ENCODE assay signal across 7 cellular contexts in the genomic region with DNA sequence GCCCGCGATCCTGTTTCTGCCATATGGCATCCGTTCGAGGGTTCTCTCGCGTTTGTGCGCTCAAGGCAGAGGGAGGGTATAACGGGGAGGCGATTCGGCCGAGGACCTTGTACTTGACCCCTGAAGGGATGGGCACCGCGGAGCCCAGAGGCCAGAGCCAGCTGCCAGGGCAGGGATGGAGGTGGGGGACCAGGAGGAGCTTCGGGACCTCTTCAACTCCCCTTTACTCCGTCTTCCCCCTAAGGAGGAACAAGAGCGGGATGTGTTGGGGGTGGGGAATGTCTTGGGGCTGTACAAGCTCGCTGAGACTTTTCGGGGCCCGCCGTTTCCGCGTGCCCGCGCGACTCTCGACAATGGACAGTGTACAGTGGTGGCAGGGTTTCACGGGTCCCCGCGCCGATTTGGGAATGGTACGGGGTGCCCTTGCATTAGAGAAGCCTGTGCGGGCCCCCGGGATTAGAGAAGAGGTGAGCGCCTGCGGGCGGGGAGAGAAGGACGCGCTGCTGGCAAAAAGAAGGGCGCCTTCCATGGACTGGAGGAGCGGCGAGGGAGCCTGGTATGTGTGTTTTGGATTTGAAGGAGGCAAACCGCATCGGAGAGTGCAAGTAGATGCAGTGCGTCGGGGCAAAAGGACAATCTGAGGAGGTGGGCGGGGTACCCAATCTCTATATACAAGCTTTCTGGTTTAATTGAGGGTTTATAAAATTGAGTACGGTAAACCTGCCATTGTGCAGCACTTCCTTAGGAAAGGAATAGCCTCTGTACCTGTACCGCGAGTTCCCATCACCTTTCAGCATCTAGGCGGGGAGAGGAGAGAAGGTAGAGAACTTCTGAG. TPM values are rescaled to one million over a fixed set of nuclear protein-coding genes. Genes with fewer than 3 reads are reported as not detected.
DNase-seq lines count a peak whose midpoint lies in the region; ATAC-seq and TF ChIP-seq lines count a peak whose summit lies in the region.

No MANE protein-coding gene starts in this region.

- no peaks in the 10 kb centered on the region for H3K9me3 ChIP-seq in mesodermal cell (ENCODE audit: control insufficient read depth, low read length)
- H3K9me3 ChIP-seq in upper lobe of right lung, result no peaks in the 10 kb centered on the region

- H3K4me1 ChIP-seq in mesodermal cell (ENCODE audit: control insufficient read depth, insufficient read depth, low read length, poor library complexity, severe bottlenecking) (peaks cover 3% of the 10 kb centered on the region), upper lobe of right lung (peaks cover 8% of the 10 kb centered on the region)

- H3K27me3 ChIP-seq in upper lobe of right lung, result peaks cover 26% of the 10 kb centered on the region

- TF ChIP-seq CTCF in upper lobe of right lung (IDR thresholded peaks at IDR 0.05), result no peak

- H3K36me3 ChIP-seq in mesodermal cell (ENCODE audit: control insufficient read depth, insufficient read depth, low read length), result no peaks in the 10 kb centered on the region
- H3K36me3 ChIP-seq in upper lobe of right lung, result no peaks in the 10 kb centered on the region

- DNase-seq in GM03348 (ENCODE audit: low spot score) (peak; percentile 13), NCI-H1105 (lab: John Stamatoyannopoulos, UW) (peak; percentile 26), cerebellar cortex (ENCODE audit: low spot score) (peak; percentile 47), upper lobe of right lung (peak; percentile 68), dedifferentiated amniotic fluid mesenchymal stem cell (ENCODE audit: extremely low spot score) (no peak)

- peak; percentile 36 for ATAC-seq in upper lobe of right lung
- ATAC-seq in HG03139 (IDR thresholded peaks at IDR 0.05; ENCODE audit: unreplicated experiment), result no peak

- WGBS in mesodermal cell (ENCODE audit: insufficient coverage in 2 of 2), 2 experiments, result 0 to 1% methylated on average over 23 to 40 of the region's 50 CpGs

- intact Hi-C loops in upper lobe of right lung (cut with DNase I), result no loop called here

- no peak overlapping the region for H3K27ac ChIP-seq in mesodermal cell (ENCODE audit: low read depth, low read length, severe bottlenecking)
- no peak overlapping the region for H3K27ac ChIP-seq in upper lobe of right lung

- H3K4me3 ChIP-seq in mesodermal cell (ENCODE audit: extremely low read depth, insufficient read depth, low read length, poor library complexity, severe bottlenecking) (peak overlapping the region; percentile 43), upper lobe of right lung (peak overlapping the region; percentile 49)

RNA-seq across cellular contexts. Expression of a gene that starts 0.8 kb away (rescaled TPM):
- polyA plus RNA-seq in mesodermal cell (2013, experiment 1 of 2), result 0.92 TPM
- polyA plus RNA-seq in mesodermal cell (2013, experiment 2 of 2), result 0.81 TPM
- 2.8 TPM for total RNA-seq in upper lobe of right lung
